Comparison of ENCODE assay signal across 11 cellular contexts in genomic region chr6:89022747-89023289, GRCh38. TPM values are rescaled to one million over a fixed set of nuclear protein-coding genes. Genes with fewer than 3 reads are reported as not detected.
DNase-seq lines count a peak whose midpoint lies in the region; ATAC-seq and TF ChIP-seq lines count a peak whose summit lies in the region.
"Had no signal": no experiment of that assay in that cellular context is flagged by ENCODE, and none has a peak within 500 bp of the region (broad histone marks: within the 10 kb centered on the region; RNA-seq: fewer than 3 reads in every experiment).

No MANE protein-coding gene starts in this region.

- H3K4me3 ChIP-seq in LNCaP clone FGC (ENCODE audit: low read depth, low read length) (no peak overlapping the region), choroid plexus epithelial cell (ENCODE audit: low read depth, low read length) (no peak overlapping the region), suprapubic skin (no peak overlapping the region)
- H3K4me3 ChIP-seq: ovary had no signal

- no peaks in the 10 kb centered on the region for H3K36me3 ChIP-seq in suprapubic skin
- H3K36me3 ChIP-seq: ovary had no signal

- H3K4me1 ChIP-seq in suprapubic skin = peaks cover 58% of the 10 kb centered on the region

- no peak for TF ChIP-seq POLR2A in suprapubic skin (IDR thresholded peaks at IDR 0.05)

- TF ChIP-seq EP300 in suprapubic skin (IDR thresholded peaks at IDR 0.05) = no peak

- ATAC-seq in GM19467 (IDR thresholded peaks at IDR 0.05; ENCODE audit: unreplicated experiment) (no peak), HG02759 (IDR thresholded peaks at IDR 0.05; ENCODE audit: unreplicated experiment) (no peak)
- ATAC-seq: activated T-cell treated with anti-CD3 and anti-CD28 coated beads, Interleukin-2, amount 50 U/mL, for 4 hours had no signal

- no peaks in the 10 kb centered on the region for H3K9me3 ChIP-seq in suprapubic skin
- H3K9me3 ChIP-seq: ovary had no signal

- peak overlapping the region; percentile 86 for H3K27ac ChIP-seq in suprapubic skin

- DNase-seq in LNCaP clone FGC (ENCODE audit: low read depth) (peak; percentile 18), choroid plexus epithelial cell (ENCODE audit: low read depth) (peak; percentile 64), left kidney (ENCODE audit: low read depth, low spot score) (peak; percentile 49), suprapubic skin (ENCODE audit: low spot score in 2 of 2) (no peak), NCI-H2081 (lab: John Stamatoyannopoulos, UW) (no peak), COR-L47 (lab: John Stamatoyannopoulos, UW) (no peak)
- DNase-seq: activated T-cell treated with anti-CD3 and anti-CD28 coated beads, Interleukin-2, amount 50 U/mL, for 4 hours; GDM1 had no signal

- H3K27me3 ChIP-seq in suprapubic skin = no peaks in the 10 kb centered on the region
- H3K27me3 ChIP-seq: ovary had no signal

- TF ChIP-seq CTCF in LNCaP clone FGC (IDR thresholded peaks at IDR 0.05; ENCODE audit: control insufficient read depth, extremely low read depth, insufficient read depth) (no peak), choroid plexus epithelial cell (conservative IDR thresholded peaks at IDR 0.05; ENCODE audit: low read depth, low read length) (no peak), suprapubic skin (IDR thresholded peaks at IDR 0.05) (no peak)

RNA-seq across cellular contexts. Expression of gene PNRC1, which starts 57.7 kb away (rescaled TPM):
- total RNA-seq in suprapubic skin = 100 to 1,000 TPM; 238 to 292 (median 271) TPM

RNA-seq across cellular contexts. Expression of gene RNGTT, which starts 59.4 kb away (rescaled TPM):
- 10 to 100 TPM in 2 of 4 donors, 1 to 10 TPM in 2; 8.6 to 13.6 (median 11.6) TPM for total RNA-seq in suprapubic skin

Comparison
In these comparisons a context has a peak if more than half of its experiments do, and no peak if none do; other contexts are left out.
1. DNase-seq: peak in LNCaP clone FGC (single experiment), choroid plexus epithelial cell (single experiment) and left kidney (single experiment); none in suprapubic skin (0 of 2), NCI-H2081 (0 of 2) and COR-L47 (single experiment).